In the genomic region with DNA sequence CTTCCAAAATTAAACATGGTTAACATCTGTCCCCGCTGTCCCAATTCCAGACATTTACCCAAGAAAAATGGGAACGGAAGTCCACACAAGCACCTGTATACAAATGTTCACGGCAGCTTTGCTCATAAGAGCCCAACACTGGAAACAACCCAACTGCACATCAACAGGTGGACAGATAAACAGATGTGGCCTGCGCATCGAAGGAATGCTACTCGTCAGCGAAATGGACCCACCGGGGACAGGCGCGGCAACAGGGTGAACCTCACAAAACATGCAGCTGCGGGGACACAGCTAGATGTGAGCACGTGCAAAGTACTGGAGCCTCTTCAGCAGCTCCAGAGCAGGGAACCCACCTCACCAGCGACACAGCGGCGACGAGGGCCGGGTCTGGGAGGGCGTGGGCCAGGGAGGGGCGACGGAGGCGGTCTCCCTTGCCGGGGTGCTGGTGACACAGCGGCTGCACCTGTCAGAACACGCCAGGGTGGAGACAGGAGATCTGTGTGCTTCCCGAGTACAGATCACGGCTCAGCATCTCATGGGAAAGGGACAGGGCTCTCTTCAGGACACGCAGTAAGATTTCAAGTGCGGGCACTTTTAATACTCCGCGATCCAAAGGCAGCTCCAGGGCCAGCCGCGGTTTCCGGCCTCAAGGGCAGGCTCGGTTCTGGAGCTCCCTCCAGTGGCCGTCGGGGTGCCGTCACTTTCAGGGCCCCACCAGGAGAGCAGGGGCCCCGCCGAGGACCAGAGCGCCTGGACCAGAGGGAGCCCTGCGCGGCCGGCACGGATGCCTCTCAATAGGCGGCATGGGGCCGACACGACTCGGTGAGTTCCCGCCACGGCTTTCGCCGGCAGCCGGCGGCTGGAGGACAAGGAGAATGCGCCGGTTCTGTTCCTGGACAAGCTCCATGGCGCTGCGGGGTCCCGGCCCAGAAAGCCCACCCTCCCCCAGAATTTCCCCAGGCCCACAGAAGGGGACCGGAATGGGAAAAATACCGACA, we compare ENCODE assay signal across 8 cellular contexts. TPM values are rescaled to one million over a fixed set of nuclear protein-coding genes. Genes with fewer than 3 reads are reported as not detected.
DNase-seq lines count a peak whose midpoint lies in the region; ATAC-seq and TF ChIP-seq lines count a peak whose summit lies in the region.

No MANE protein-coding gene starts in this region.

- H3K27me3 ChIP-seq in Loucy (ENCODE audit: insufficient read depth, low read length, poor library complexity, severe bottlenecking) (no peaks in the 10 kb centered on the region), right atrium auricular region (no peaks in the 10 kb centered on the region), sigmoid colon (no peaks in the 10 kb centered on the region)

- peak; percentile 79 for TF ChIP-seq CTCF in Loucy (conservative IDR thresholded peaks at IDR 0.05; ENCODE audit: low read length)
- peak; percentile 89 to 98 for TF ChIP-seq CTCF in right atrium auricular region (IDR thresholded peaks at IDR 0.05)
- peak; percentile 95 to 97 (median 96) for TF ChIP-seq CTCF in sigmoid colon (IDR thresholded peaks at IDR 0.05)

- H3K79me2 ChIP-seq in Loucy (ENCODE audit: insufficient read depth, low read length), result no peaks in the 10 kb centered on the region

- no peak for TF ChIP-seq EP300 in sigmoid colon (IDR thresholded peaks at IDR 0.05)

- 0 out of 2 replicates have a peak, but pooled peaks cover 2% of the 10 kb centered on the region for H3F3A ChIP-seq in Loucy (ENCODE audit: low read depth)

- H3K4me1 Mint-ChIP-seq in T-helper 2 cell treated with Interferon-gamma antibody and Interleukin-4, amounts not matched to agents 5 μg/mL and 100 μg/mL, for 36 hours (ENCODE audit: low read depth), result peaks cover 5% of the 10 kb centered on the region

- no peaks in the 10 kb centered on the region for H3K9me3 ChIP-seq in Loucy (ENCODE audit: insufficient read depth, low read depth, low read length)
- H3K9me3 ChIP-seq in right atrium auricular region, result no peaks in the 10 kb centered on the region
- no peaks in the 10 kb centered on the region for H3K9me3 ChIP-seq in sigmoid colon

- 25 to 26% methylated on average over 61 of the region's 61 CpGs for WGBS in sigmoid colon, 2 donors

- H3K36me3 ChIP-seq in Loucy (ENCODE audit: insufficient read depth, low read length) (no peaks in the 10 kb centered on the region), right atrium auricular region (no peaks in the 10 kb centered on the region), sigmoid colon (no peaks in the 10 kb centered on the region)

- no peak overlapping the region for H3K4me3 ChIP-seq in Loucy (ENCODE audit: low read length, poor library complexity, severe bottlenecking)
- H3K4me3 ChIP-seq in right atrium auricular region, result peak overlapping the region in 1 of 2 donors; percentile 37
- H3K4me3 ChIP-seq in sigmoid colon, result peak overlapping the region in 3 of 4 donors; percentile 25 to 26 (median 26)

- no peak overlapping the region for H2AFZ ChIP-seq in Loucy (ENCODE audit: low read length)

- no peaks in the 10 kb centered on the region for H3K36me3 Mint-ChIP-seq in T-helper 2 cell treated with Interferon-gamma antibody and Interleukin-4, amounts not matched to agents 5 μg/mL and 100 μg/mL, for 36 hours (ENCODE audit: low read depth)

- intact Hi-C loops in sigmoid colon (cut with DNase I), result loop anchor here (1.0 kb wide), 1 partner anchor 72 kb away; no protein-coding TSS in a partner anchor

- H3K27ac Mint-ChIP-seq in T-helper 2 cell treated with Interferon-gamma antibody and Interleukin-4, amounts not matched to agents 5 μg/mL and 100 μg/mL, for 36 hours, result no peak overlapping the region

- no peaks in the 10 kb centered on the region for H3K9me2 ChIP-seq in Loucy (replicated peaks; ENCODE audit: low read depth, low read length)

- H3K27me3 Mint-ChIP-seq in T-helper 2 cell treated with Interferon-gamma antibody and Interleukin-4, amounts not matched to agents 5 μg/mL and 100 μg/mL, for 36 hours (ENCODE audit: low read depth), result no peaks in the 10 kb centered on the region

- H3K9me3 Mint-ChIP-seq in T-helper 2 cell treated with Interferon-gamma antibody and Interleukin-4, amounts not matched to agents 5 μg/mL and 100 μg/mL, for 36 hours, result peaks cover 2% of the 10 kb centered on the region

- peak; percentile 65 for ATAC-seq in GM21390 (IDR thresholded peaks at IDR 0.05; ENCODE audit: unreplicated experiment)

- H3K27ac ChIP-seq in right atrium auricular region (peak overlapping the region in 1 of 2 donors; percentile 21), sigmoid colon (no peak overlapping the region)

- peak overlapping the region; percentile 56 for H3K4me2 ChIP-seq in Loucy (ENCODE audit: low read depth, low read length, poor library complexity, severe bottlenecking)

- peak overlapping the region; percentile 55 for H3K4me3 Mint-ChIP-seq in T-helper 2 cell treated with Interferon-gamma antibody and Interleukin-4, amounts not matched to agents 5 μg/mL and 100 μg/mL, for 36 hours

- H3K4me1 ChIP-seq in Loucy (ENCODE audit: insufficient read depth, low read length, poor library complexity, severe bottlenecking), result peaks cover 13% of the 10 kb centered on the region
- peaks cover 0 to 25% of the 10 kb centered on the region in 2 donors for H3K4me1 ChIP-seq in right atrium auricular region
- H3K4me1 ChIP-seq in sigmoid colon, result peaks cover 0 to 16% (median 11%) of the 10 kb centered on the region in 4 donors

- peak; percentile 90 for DNase-seq in COLO829 (ENCODE audit: low spot score)
- peak; percentile 76 for DNase-seq in T-helper 2 cell treated with Interferon-gamma antibody and Interleukin-4, amounts not matched to agents 5 μg/mL and 100 μg/mL, for 36 hours (ENCODE audit: low spot score)
- peak; percentile 49 for DNase-seq in amniotic epithelial cell (ENCODE audit: low read depth)
- peak; percentile 85 for DNase-seq in right atrium auricular region (ENCODE audit: low spot score)
- peak; percentile 92 for DNase-seq in sigmoid colon
- DNase-seq in NK-92 treated with Interleukin-12 subunit alpha and Interleukin-12 subunit beta, amount 100 ng/mL, for 24 hours (lab: John Stamatoyannopoulos, UW), result no peak

- peak overlapping the region; percentile 11 for H3K9ac ChIP-seq in Loucy (ENCODE audit: low read depth, low read length, poor library complexity, severe bottlenecking)

- H4K20me1 ChIP-seq in Loucy (ENCODE audit: insufficient read depth, low read length, poor library complexity, severe bottlenecking), result no peaks in the 10 kb centered on the region

- TF ChIP-seq POLR2A in sigmoid colon (IDR thresholded peaks at IDR 0.05), result no peak

RNA-seq across cellular contexts. Expression of gene GPR146, which starts 21.2 kb away (rescaled TPM):
- 10 to 100 TPM; 13.4 to 18.6 TPM for total RNA-seq in right atrium auricular region
- total RNA-seq in sigmoid colon, result 10 to 100 TPM; 10.8 to 33.5 (median 27.2) TPM
- polyA plus RNA-seq in sigmoid colon, result 1 to 10 TPM; 3.0 to 7.1 (median 5.5) TPM

RNA-seq across cellular contexts. Expression of gene GPER1, which starts 22.4 kb away (rescaled TPM):
- total RNA-seq in right atrium auricular region (1 to 10 TPM; 4.6 to 6.9 TPM), sigmoid colon (10 to 100 TPM in 2 of 4 donors, 1 to 10 TPM in 2; 4.6 to 15.8 (median 8.1) TPM)
- polyA plus RNA-seq in sigmoid colon, result 1 to 10 TPM; 3.5 to 4.2 (median 3.9) TPM
